Comparison of ENCODE assay signal across 1 cellular context in genomic region chr6:134175532-134176282, GRCh38.
TF ChIP-seq lines count a peak whose summit lies in the region.

No MANE protein-coding gene starts in this region.

TF ChIP-seq in K562, 482 proteins besides CTCF, POLR2A, EP300 and RAD21 (continued from another document and continues in another):
- TF ChIP-seq CHD7 (IDR thresholded peaks at IDR 0.05; ENCODE audit: low read depth, low read length) (no peak), ZNF134 (CRISPR knock-in tag; conservative IDR thresholded peaks at IDR 0.05) (no peak), ZNF408 (CRISPR knock-in tag; IDR thresholded peaks at IDR 0.05; ENCODE audit: low read depth) (no peak), NBN (IDR thresholded peaks at IDR 0.05; ENCODE audit: low read depth) (0 out of 2 replicates have a peak, but pooled peaks have one; percentile 2), ZKSCAN8 (CRISPR knock-in tag; IDR thresholded peaks at IDR 0.05) (no peak), ZNF512 (tag; IDR thresholded peaks at IDR 0.05) (peak; percentile 81), IFI16 (CRISPR knock-in tag; IDR thresholded peaks at IDR 0.05) (no peak), MCM5 (IDR thresholded peaks at IDR 0.05; ENCODE audit: low read depth) (no peak), NFE2 (IDR thresholded peaks at IDR 0.05; ENCODE audit: low read depth) (no peak; the same call in 1 of the 2 replicates), MXD1 (CRISPR knock-in tag; IDR thresholded peaks at IDR 0.05; ENCODE audit: borderline replicate concordance, poor library complexity, severe bottlenecking) (no peak), XRCC5 (IDR thresholded peaks at IDR 0.05; ENCODE audit: low read depth, low read length) (no peak), POLR2H (tag; IDR thresholded peaks at IDR 0.05; ENCODE audit: low read depth) (no peak), POU5F1 (IDR thresholded peaks at IDR 0.05; ENCODE audit: borderline replicate concordance, low read depth, low read length, partially characterized antibody) (no peak), YY1 (IDR thresholded peaks at IDR 0.05; ENCODE audit: borderline replicate concordance in 1 of 3, control insufficient read depth in 1 of 3, extremely low read depth in 1 of 3, insufficient read depth in 3 of 3, insufficient read length in 1 of 3, insufficient replicate concordance in 2 of 3, low read depth in 1 of 3, low read length in 2 of 3) (peak in 1 of 3 experiments; percentile 19), ZNF444 (CRISPR knock-in tag; IDR thresholded peaks at IDR 0.05) (no peak), NCOA2 (IDR thresholded peaks at IDR 0.05; ENCODE audit: partially characterized antibody in 2 of 2) (no peak), TGIF2 (CRISPR knock-in tag; IDR thresholded peaks at IDR 0.05) (no peak), CEBPG (CRISPR knock-in tag; IDR thresholded peaks at IDR 0.05) (no peak), CEBPG (tag; conservative IDR thresholded peaks at IDR 0.05 in 1 of 2, IDR thresholded peaks at IDR 0.05 in 1 of 2) (no peak), ETV6 (IDR thresholded peaks at IDR 0.05; ENCODE audit: borderline replicate concordance in 1 of 2, low read depth in 2 of 2, low read length in 1 of 2) (no peak), ETV6 (CRISPR knock-in tag; IDR thresholded peaks at IDR 0.05; ENCODE audit: borderline replicate concordance) (no peak), ZHX1 (conservative IDR thresholded peaks at IDR 0.05; ENCODE audit: low read length) (no peak), CREB3L1 (IDR thresholded peaks at IDR 0.05; ENCODE audit: borderline replicate concordance, low read depth) (no peak), ILK (tag; IDR thresholded peaks at IDR 0.05; ENCODE audit: borderline replicate concordance, low read depth) (no peak), ZBTB8A (IDR thresholded peaks at IDR 0.05; ENCODE audit: partially characterized antibody) (no peak), ZNF384 (IDR thresholded peaks at IDR 0.05; ENCODE audit: low read depth, low read length) (no peak), ZC3H11A (IDR thresholded peaks at IDR 0.05; ENCODE audit: low read depth, low read length) (no peak), ATF6 (CRISPR knock-in tag; IDR thresholded peaks at IDR 0.05) (no peak), HMGXB4 (CRISPR knock-in tag; IDR thresholded peaks at IDR 0.05) (no peak), NR4A1 (CRISPR knock-in tag; IDR thresholded peaks at IDR 0.05) (no peak), NR4A1 (tag; IDR thresholded peaks at IDR 0.05) (no peak), GTF2F1 (IDR thresholded peaks at IDR 0.05; ENCODE audit: low read depth, low read length) (no peak), PHF8 (IDR thresholded peaks at IDR 0.05; ENCODE audit: borderline replicate concordance, low read length) (peak; percentile 25; the same call in 1 of the 2 replicates), EGR1 (conservative IDR thresholded peaks at IDR 0.05) (no peak), ASH1L (IDR thresholded peaks at IDR 0.05; ENCODE audit: borderline replicate concordance, low read depth, partially characterized antibody) (no peak), NFRKB (IDR thresholded peaks at IDR 0.05; ENCODE audit: low read depth) (no peak), ZNF436 (CRISPR knock-in tag; IDR thresholded peaks at IDR 0.05) (no peak), DPF2 (IDR thresholded peaks at IDR 0.05) (peak; percentile 34; the same call in 1 of the 2 replicates), FOXJ3 (CRISPR knock-in tag; IDR thresholded peaks at IDR 0.05) (no peak), ETV1 (tag; conservative IDR thresholded peaks at IDR 0.05; ENCODE audit: low read depth) (0 out of 2 replicates have a peak, but pooled peaks have one; percentile 28), ZNF347 (CRISPR knock-in tag; IDR thresholded peaks at IDR 0.05; ENCODE audit: low read depth) (no peak), SNIP1 (IDR thresholded peaks at IDR 0.05; ENCODE audit: low read depth) (no peak), SMAD4 (CRISPR knock-in tag; conservative IDR thresholded peaks at IDR 0.05) (no peak), ZC3H8 (IDR thresholded peaks at IDR 0.05) (no peak), PTTG1 (tag; IDR thresholded peaks at IDR 0.05; ENCODE audit: low read depth) (no peak), CHCHD3 (CRISPR knock-in tag; IDR thresholded peaks at IDR 0.05) (no peak)
